Comparison of ENCODE assay signal across 19 cellular contexts in genomic region chr13:44873486-44873885, GRCh38.
A peak's percentile ranks its signal among the peaks of the same experiment; 100 is the strongest.
DNase-seq lines count a peak whose midpoint lies in the region; ATAC-seq and TF ChIP-seq lines count a peak whose summit lies in the region.
"Had no signal": no experiment of that assay in that cellular context is flagged by ENCODE, and none has a peak within 500 bp of the region (broad histone marks: within the 10 kb centered on the region; RNA-seq: fewer than 3 reads in every experiment).

No MANE protein-coding gene starts in this region.

- peaks cover 17% of the 10 kb centered on the region for H3K27me3 Mint-ChIP-seq in nephron progenitor cell (ENCODE audit: low read depth, poor library complexity)
- peaks cover under 1 to 13% (median 4%) of the 10 kb centered on the region in 3 donors for H3K27me3 Mint-ChIP-seq in immature natural killer cell (ENCODE audit: low read depth in 3 of 3)
- peaks cover 14% of the 10 kb centered on the region for H3K27me3 Mint-ChIP-seq in activated T-helper 17 cell treated with anti-CD3 and anti-CD28 coated beads, Interleukin-2, amount 50 U/mL, for 72 hours

- H3K4me1 ChIP-seq in right atrium auricular region, result peaks cover 0 to 8% of the 10 kb centered on the region in 2 donors
- peaks cover 20 to 41% (median 25%) of the 10 kb centered on the region in 3 donors for H3K4me1 ChIP-seq in skeletal muscle tissue (ENCODE audit: control insufficient read depth in 3 of 3, insufficient read depth in 3 of 3, low read length in 3 of 3)

- H3K27me3 ChIP-seq in right atrium auricular region (no peaks in the 10 kb centered on the region), skeletal muscle tissue (ENCODE audit: control insufficient read depth in 3 of 3, insufficient read depth in 3 of 3, low read length in 3 of 3) (no peaks in the 10 kb centered on the region)

- H3K9me3 ChIP-seq in right atrium auricular region, result peaks cover 0 to 5% of the 10 kb centered on the region in 2 donors
- peaks cover 0 to 5% (median 0%) of the 10 kb centered on the region in 3 donors for H3K9me3 ChIP-seq in skeletal muscle tissue (ENCODE audit: control insufficient read depth in 3 of 3, low read length in 3 of 3)

- peaks cover 20% of the 10 kb centered on the region for H3K4me1 Mint-ChIP-seq in nephron progenitor cell
- H3K4me1 Mint-ChIP-seq in immature natural killer cell, result peaks cover 0 to 4% of the 10 kb centered on the region in 2 donors
- H3K4me1 Mint-ChIP-seq in activated T-helper 17 cell treated with anti-CD3 and anti-CD28 coated beads, Interleukin-2, amount 50 U/mL, for 72 hours, result peaks cover 8% of the 10 kb centered on the region
- H3K4me1 Mint-ChIP-seq: CD14-positive monocyte had no signal

- H3K9ac ChIP-seq in skeletal muscle tissue (ENCODE audit: low read depth in 1 of 3, low read length in 3 of 3), result peak overlapping the region in 1 of 3 donors; percentile 16
- H3K9ac ChIP-seq: GM23248, KMS-11 had no signal

- H3K36me3 ChIP-seq in right atrium auricular region (no peaks in the 10 kb centered on the region), skeletal muscle tissue (ENCODE audit: control insufficient read depth in 3 of 3, insufficient read depth in 3 of 3, low read length in 3 of 3) (no peaks in the 10 kb centered on the region)

- H3K9me3 Mint-ChIP-seq in nephron progenitor cell (peaks cover 25% of the 10 kb centered on the region), immature natural killer cell (peaks cover 0 to 5% (median 0%) of the 10 kb centered on the region in 6 donors)
- peaks cover 6% of the 10 kb centered on the region for H3K9me3 Mint-ChIP-seq in activated T-helper 17 cell treated with anti-CD3 and anti-CD28 coated beads, Interleukin-2, amount 50 U/mL, for 72 hours

- TF ChIP-seq CTCF in right atrium auricular region (IDR thresholded peaks at IDR 0.05) (no peak), nephron progenitor cell (IDR thresholded peaks at IDR 0.05) (no peak)

- H3K4me3 Mint-ChIP-seq in nephron progenitor cell (no peak overlapping the region), immature natural killer cell (no peak overlapping the region)
- H3K4me3 Mint-ChIP-seq in activated T-helper 17 cell treated with anti-CD3 and anti-CD28 coated beads, Interleukin-2, amount 50 U/mL, for 72 hours, result no peak overlapping the region
- H3K4me3 Mint-ChIP-seq: CD14-positive monocyte had no signal

- DNase-seq in astrocyte of the hippocampus (ENCODE audit: low read depth, low spot score) (peak; percentile 49), right atrium auricular region (ENCODE audit: low spot score) (no peak), nephron progenitor cell (no peak), immature natural killer cell (no peak), HUDEP-2 (lab: John Stamatoyannopoulos, UW; ENCODE audit: unreplicated experiment in 76 of 76) (no peak)
- DNase-seq: DMS 273 treated with DMSO at 0.1 percent for 48 hours, GDM1, GM23248, NCI-H1048, NCI-H146, NCI-H2081 treated with DMSO at 0.1 percent for 48 hours, NCI-H510A, NCI-H774, PC-9 had no signal

- no peak for ATAC-seq in activated T-helper 17 cell treated with anti-CD3 and anti-CD28 coated beads, Interleukin-2, amount 50 U/mL, for 72 hours (replicated peaks)
- ATAC-seq: GM12878 had no signal

- H3K36me3 Mint-ChIP-seq in nephron progenitor cell (ENCODE audit: low read depth) (no peaks in the 10 kb centered on the region), immature natural killer cell (no peaks in the 10 kb centered on the region)
- H3K36me3 Mint-ChIP-seq in activated T-helper 17 cell treated with anti-CD3 and anti-CD28 coated beads, Interleukin-2, amount 50 U/mL, for 72 hours (ENCODE audit: low read depth), result no peaks in the 10 kb centered on the region
- H3K36me3 Mint-ChIP-seq: CD14-positive monocyte had no signal

- H3K27ac Mint-ChIP-seq in nephron progenitor cell (peak overlapping the region; percentile 36), immature natural killer cell (no peak overlapping the region)
- H3K27ac Mint-ChIP-seq in activated T-helper 17 cell treated with anti-CD3 and anti-CD28 coated beads, Interleukin-2, amount 50 U/mL, for 72 hours, result no peak overlapping the region
- H3K27ac Mint-ChIP-seq: CD14-positive monocyte had no signal

- H3K4me3 ChIP-seq in right atrium auricular region, result no peak overlapping the region
- H3K4me3 ChIP-seq in skeletal muscle tissue (ENCODE audit: low read length in 3 of 3), result no peak overlapping the region
- H3K4me3 ChIP-seq: GM12878, GM23248, PC-9 had no signal

- peak overlapping the region; percentile 41 to 55 for H3K27ac ChIP-seq in right atrium auricular region
- peak overlapping the region; percentile 36 for H3K27ac ChIP-seq in skeletal muscle tissue (ENCODE audit: low read depth, low read length)
- H3K27ac ChIP-seq: GM23248, KMS-11, PC-9 had no signal
